ENCODE assay signal across 8 cellular contexts in genomic region chr5:157731272-157732129, GRCh38.
DNase-seq lines count a peak whose midpoint lies in the region; ATAC-seq lines count a peak whose summit lies in the region.

THG1L (plus strand) TSS chr5:157731420; CDS start chr5:157731441, 21 bp downstream.

- DNase-seq in AG08396 (ENCODE audit: low spot score) (peak; percentile 97), NCI-H345 treated with DMSO at 0.1 percent for 48 hours (lab: John Stamatoyannopoulos, UW; ENCODE audit: unreplicated experiment) (peak; percentile 94), iris pigment epithelial cell (ENCODE audit: low read depth) (peak; percentile 99)
- DNase-seq in activated CD4-positive, CD25-positive, alpha-beta regulatory T cell (lab: John Stamatoyannopoulos, UW) = peak; percentile 87 to 96 (median 92)
- peak; percentile 95 for DNase-seq in central memory CD4-positive, alpha-beta T cell
- DNase-seq in stimulated activated CD4-positive, alpha-beta T cell treated with anti-CD3 and anti-CD28 coated beads, Interleukin-12 subunit alpha, Interleukin-12 subunit beta, amount 100 ng/mL, for 24 hours (ENCODE audit: low read depth in 2 of 2) = peak; percentile 97 to 99

- ATAC-seq in GM19023 (IDR thresholded peaks at IDR 0.05; ENCODE audit: unreplicated experiment) (peak; percentile 97), HG03280 (IDR thresholded peaks at IDR 0.05; ENCODE audit: unreplicated experiment) (peak; percentile 94)

Comparison
In these comparisons a context has a peak if more than half of its experiments do, and no peak if none do; other contexts are left out.
1. Peak in every context shown above with its lines: DNase-seq and ATAC-seq.